12 cellular contexts compared by ENCODE assay signal in genomic region chrX:101357166-101357795, GRCh38. TPM values are rescaled to one million over a fixed set of nuclear protein-coding genes. Genes with fewer than 3 reads are reported as not detected.
DNase-seq lines count a peak whose midpoint lies in the region; ATAC-seq, FAIRE-seq and TF ChIP-seq lines count a peak whose summit lies in the region.
"Had no signal": no experiment of that assay in that cellular context is flagged by ENCODE, and none has a peak within 500 bp of the region (broad histone marks: within the 10 kb centered on the region; RNA-seq: fewer than 3 reads in every experiment).

No MANE protein-coding gene starts in this region.

- peak; percentile 47 for ATAC-seq in GM21723 (IDR thresholded peaks at IDR 0.05; ENCODE audit: unreplicated experiment)
- no peak for ATAC-seq in CD4-positive, alpha-beta T cell (ENCODE audit: poor library complexity)
- ATAC-seq: activated CD4-positive, CD25-positive, alpha-beta regulatory T cell treated with anti-CD3 and anti-CD28 coated beads, Interleukin-2, amount 50 U/mL, for 24 hours had no signal

- no peak for FAIRE-seq in H54 (lab: Jason Lieb, UNC)

- H3K4me2 ChIP-seq in SK-N-SH: no peak overlapping the region

- no peaks in the 10 kb centered on the region for H3K4me1 Mint-ChIP-seq in CD4-positive, alpha-beta T cell (ENCODE audit: low read depth)

- CTCF ChIA-PET in SK-N-SH (lab: Yijun Ruan, JAX): interaction anchor here (1.0 to 1.5 kb wide), 2 partner anchors 10 to 21 kb away, joined by 3 to 4 read pairs; no protein-coding TSS in a partner anchor
- CTCF ChIA-PET in CD4-positive, alpha-beta T cell (lab: Charles Lee): no interaction called here

- no peak overlapping the region for H3K9ac ChIP-seq in SK-N-SH

- H3F3A ChIP-seq in SK-N-SH (replicated peaks; ENCODE audit: insufficient read depth): no peaks in the 10 kb centered on the region

- no peak overlapping the region for H3K4me3 ChIP-seq in SK-N-SH (ENCODE audit: low read depth in 2 of 2, low read length in 1 of 2)
- H3K4me3 ChIP-seq in kidney epithelial cell (ENCODE audit: low read depth, low read length): no peak overlapping the region

- H3K9me3 Mint-ChIP-seq in CD4-positive, alpha-beta T cell: no peaks in the 10 kb centered on the region

- H3K27me3 ChIP-seq in SK-N-SH (ENCODE audit: insufficient read depth) (peaks cover 30% of the 10 kb centered on the region), kidney epithelial cell (ENCODE audit: control insufficient read depth, insufficient read depth, low read length) (no peaks in the 10 kb centered on the region)
- no peaks in the 10 kb centered on the region for H3K27me3 ChIP-seq in CD4-positive, alpha-beta T cell (ENCODE audit: control insufficient read depth, insufficient read depth, low read length)

- H3K36me3 ChIP-seq in SK-N-SH (replicated peaks in 1 of 2; ENCODE audit: control insufficient read depth in 1 of 2, insufficient read depth in 2 of 2, low read length in 1 of 2) (no peaks in the 10 kb centered on the region), kidney epithelial cell (ENCODE audit: control insufficient read depth, insufficient read depth, low read length) (no peaks in the 10 kb centered on the region)

- TF ChIP-seq RAD21 in SK-N-SH (IDR thresholded peaks at IDR 0.05; ENCODE audit: low read length): no peak

- intact Hi-C loops in CD4-positive, alpha-beta T cell (cut with DNase I, micrococcal nuclease): loop anchor here in 1 of 2 experiments (10.0 kb wide), 1 partner anchor 542 kb away; no protein-coding TSS in a partner anchor

- DNase-seq in AG20443 (ENCODE audit: low spot score) (peak; percentile 6), SK-N-SH (no peak), kidney epithelial cell (ENCODE audit: low read depth) (no peak), H54 (ENCODE audit: insufficient read length, low spot score) (no peak), NCI-H748 (lab: John Stamatoyannopoulos, UW; ENCODE audit: unreplicated experiment) (no peak)
- DNase-seq in CD4-positive, alpha-beta T cell: no peak
- DNase-seq in activated CD4-positive, alpha-beta T cell treated with anti-CD3 and anti-CD28 coated beads, Interleukin-2, amount 50 U/mL, for 4 hours: no peak
- DNase-seq: central memory CD4-positive, alpha-beta T cell; NCI-H2029 treated with DMSO at 0.1 percent for 48 hours; stimulated activated CD4-positive, alpha-beta T cell treated with anti-CD3 and anti-CD28 coated beads, Interleukin-2, amount 100 ng/mL, for 48 hours had no signal

- no peaks in the 10 kb centered on the region for H3K9me3 ChIP-seq in SK-N-SH
- H3K9me3 ChIP-seq in CD4-positive, alpha-beta T cell (ENCODE audit: control insufficient read depth, low read length): no peaks in the 10 kb centered on the region

- TF ChIP-seq POLR2A in H54 (IDR thresholded peaks at IDR 0.05; ENCODE audit: low read depth, low read length): no peak

- POLR2A ChIA-PET in SK-N-SH (lab: Yijun Ruan, JAX): no interaction called here
- POLR2A ChIA-PET in CD4-positive, alpha-beta T cell (lab: Charles Lee): no interaction called here

- no peaks in the 10 kb centered on the region for H4K20me1 ChIP-seq in SK-N-SH (ENCODE audit: insufficient read depth)

- TF ChIP-seq CTCF in SK-N-SH (IDR thresholded peaks at IDR 0.05): peak; percentile 56
- peak; percentile 19 for TF ChIP-seq CTCF in kidney epithelial cell (IDR thresholded peaks at IDR 0.05; ENCODE audit: insufficient read depth, low read length, poor library complexity, severe bottlenecking)
- no peak for TF ChIP-seq CTCF in CD4-positive, alpha-beta T cell (IDR thresholded peaks at IDR 0.05)

- 22% methylated on average over 5 of the region's 5 CpGs for WGBS in SK-N-SH (ENCODE audit: low lambda C conversion rate)

- no peak overlapping the region for H3K27ac ChIP-seq in SK-N-SH (ENCODE audit: low read depth in 2 of 2, low read length in 1 of 2)
- no peak overlapping the region for H3K27ac ChIP-seq in CD4-positive, alpha-beta T cell (ENCODE audit: low read depth, low read length)

- no peaks in the 10 kb centered on the region for H3K9me2 ChIP-seq in SK-N-SH

- no peak for TF ChIP-seq EP300 in SK-N-SH (IDR thresholded peaks at IDR 0.05; ENCODE audit: borderline replicate concordance in 1 of 2, low read depth in 1 of 2, low read length in 1 of 2)

- peaks cover 4% of the 10 kb centered on the region for H3K27me3 Mint-ChIP-seq in CD4-positive, alpha-beta T cell

- no peaks in the 10 kb centered on the region; a peak in 1 of 4 replicates for H3K4me1 ChIP-seq in SK-N-SH (ENCODE audit: control insufficient read depth in 1 of 2, insufficient read depth in 2 of 2, low read depth in 1 of 2, low read length in 1 of 2)

- no peak overlapping the region for H3K27ac Mint-ChIP-seq in CD4-positive, alpha-beta T cell

- H3K4me3 Mint-ChIP-seq in CD4-positive, alpha-beta T cell: no peak overlapping the region

- no peaks in the 10 kb centered on the region for H3K79me2 ChIP-seq in SK-N-SH (ENCODE audit: insufficient read depth)

- no peak overlapping the region for H2AFZ ChIP-seq in SK-N-SH (ENCODE audit: low read depth)

- H3K36me3 Mint-ChIP-seq in CD4-positive, alpha-beta T cell (ENCODE audit: low read depth): no peaks in the 10 kb centered on the region

TF ChIP-seq in SK-N-SH, 30 proteins besides CTCF, POLR2A, EP300 and RAD21 (continues in another document):
- TF ChIP-seq MEF2A (IDR thresholded peaks at IDR 0.05; ENCODE audit: borderline replicate concordance, low read depth) (no peak), FOXJ3 (CRISPR knock-in tag; IDR thresholded peaks at IDR 0.05) (no peak), GABPA (IDR thresholded peaks at IDR 0.05; ENCODE audit: low read depth) (no peak), FOXM1 (IDR thresholded peaks at IDR 0.05; ENCODE audit: low read depth) (no peak), NFIC (IDR thresholded peaks at IDR 0.05; ENCODE audit: borderline replicate concordance) (no peak), JUND (IDR thresholded peaks at IDR 0.05) (no peak), IRF3 (IDR thresholded peaks at IDR 0.05; ENCODE audit: low read depth, low read length) (no peak), ZBTB33 (IDR thresholded peaks at IDR 0.05; ENCODE audit: borderline replicate concordance, low read depth) (no peak), SIN3A (IDR thresholded peaks at IDR 0.05; ENCODE audit: borderline replicate concordance, low read depth, low read length) (no peak), MAX (IDR thresholded peaks at IDR 0.05; ENCODE audit: low read depth) (no peak), ELF1 (IDR thresholded peaks at IDR 0.05) (no peak), NRF1 (IDR thresholded peaks at IDR 0.05; ENCODE audit: low read depth, low read length) (no peak)

RNA-seq across cellular contexts. Expression of gene TIMM8A, which starts 8.7 kb away (rescaled TPM):
- 14.2 and 15.8 TPM in 2 replicates for polyA plus RNA-seq in SK-N-SH (2012; rRNA removed)
- 15.9 and 16.3 TPM in 2 replicates for polyA plus RNA-seq in SK-N-SH (2012; cell fraction: cytosol; rRNA removed)
- polyA plus RNA-seq in SK-N-SH (2012; cell fraction: nucleus; rRNA removed): 5.9 and 7.4 TPM in 2 replicates
- total RNA-seq in kidney epithelial cell: 11.7 and 11.8 TPM in 2 replicates
- total RNA-seq in CD4-positive, alpha-beta T cell: 1 to 10 TPM; 5.0 to 6.4 TPM

RNA-seq across cellular contexts. Expression of gene BTK, which starts 28.7 kb away (rescaled TPM):
- not detected in 2 replicates for polyA plus RNA-seq in SK-N-SH (2012; rRNA removed)
- not detected in 2 replicates for polyA plus RNA-seq in SK-N-SH (2012; cell fraction: cytosol; rRNA removed)
- not detected in 2 replicates for polyA plus RNA-seq in SK-N-SH (2012; cell fraction: nucleus; rRNA removed)
- not detected in 2 replicates for total RNA-seq in kidney epithelial cell
- under 1 TPM; 0.42 to 0.49 TPM for total RNA-seq in CD4-positive, alpha-beta T cell

RNA-seq across cellular contexts. Expression of gene RPL36A, which starts 33.5 kb away (rescaled TPM):
- polyA plus RNA-seq in SK-N-SH (2012; rRNA removed): 3,417 and 5,140 TPM in 2 replicates
- polyA plus RNA-seq in SK-N-SH (2012; cell fraction: cytosol; rRNA removed): 7,024 and 8,541 TPM in 2 replicates
- 893 and 1,047 TPM in 2 replicates for polyA plus RNA-seq in SK-N-SH (2012; cell fraction: nucleus; rRNA removed)
- total RNA-seq in kidney epithelial cell: 1,018 and 3,844 TPM in 2 replicates
- 100 to 1,000 TPM; 417 to 536 TPM for total RNA-seq in CD4-positive, alpha-beta T cell

RNA-seq across cellular contexts. Expression of gene GLA, which starts 50.4 kb away (rescaled TPM):
- 20.4 and 29.5 TPM in 2 replicates for polyA plus RNA-seq in SK-N-SH (2012; rRNA removed)
- polyA plus RNA-seq in SK-N-SH (2012; cell fraction: cytosol; rRNA removed): 20.5 and 21.6 TPM in 2 replicates
- 25.4 and 52.5 TPM in 2 replicates for polyA plus RNA-seq in SK-N-SH (2012; cell fraction: nucleus; rRNA removed)
- 24.4 and 39.6 TPM in 2 replicates for total RNA-seq in kidney epithelial cell
- 10 to 100 TPM; 26.6 to 26.8 TPM for total RNA-seq in CD4-positive, alpha-beta T cell

RNA-seq across cellular contexts. Expression of gene HNRNPH2, which starts 50.7 kb away (rescaled TPM):
- polyA plus RNA-seq in SK-N-SH (2012; rRNA removed): 32.5 and 44.9 TPM in 2 replicates
- 56.7 and 75.5 TPM in 2 replicates for polyA plus RNA-seq in SK-N-SH (2012; cell fraction: cytosol; rRNA removed)
- polyA plus RNA-seq in SK-N-SH (2012; cell fraction: nucleus; rRNA removed): 10.4 and 21.6 TPM in 2 replicates
- total RNA-seq in kidney epithelial cell: 44.7 and 51.1 TPM in 2 replicates
- total RNA-seq in CD4-positive, alpha-beta T cell: 10 to 100 TPM; 50.9 to 51.4 TPM
